21 cellular contexts compared by ENCODE assay signal in the genomic region with DNA sequence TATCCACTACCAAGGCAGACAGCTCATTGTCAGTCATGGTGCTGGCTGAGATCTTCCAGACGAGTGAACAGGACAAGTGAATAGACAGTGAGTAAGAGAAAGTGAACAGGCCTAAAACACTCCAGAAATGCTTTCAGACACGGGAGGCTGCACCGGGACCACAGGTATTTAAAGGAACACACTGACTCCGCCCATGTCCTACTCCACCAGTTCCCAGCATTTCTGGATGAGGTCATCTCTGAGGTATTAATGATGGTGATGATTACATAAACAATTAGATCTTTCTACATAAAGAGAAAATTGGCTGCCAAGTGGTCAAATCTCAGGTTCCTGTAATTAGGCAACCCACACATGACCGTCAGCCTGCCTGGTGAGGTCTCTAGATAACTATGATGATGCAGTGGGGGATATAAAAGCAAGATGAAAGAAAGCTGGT. TPM values are rescaled to one million over a fixed set of nuclear protein-coding genes. Genes with fewer than 3 reads are reported as not detected.
A peak's percentile ranks its signal among the peaks of the same experiment; 100 is the strongest.
DNase-seq lines count a peak whose midpoint lies in the region; ATAC-seq, FAIRE-seq and TF ChIP-seq lines count a peak whose summit lies in the region.
"Had no signal": no experiment of that assay in that cellular context is flagged by ENCODE, and none has a peak within 500 bp of the region (broad histone marks: within the 10 kb centered on the region; RNA-seq: fewer than 3 reads in every experiment).

A gene (minus strand): TSS at position 141 of the 436 bp plus-strand sequence. CDS start 104 bp downstream, at position 37.

- H3K36me3 ChIP-seq in kidney epithelial cell (ENCODE audit: control insufficient read depth, insufficient read depth, low read length) = no peaks in the 10 kb centered on the region
- H3K36me3 ChIP-seq: prostate gland had no signal

- ATAC-seq in Right ventricle myocardium superior (ENCODE audit: poor library complexity) = no peak
- ATAC-seq: GM12878 had no signal

- TF ChIP-seq POLR2A in GM12891 (IDR thresholded peaks at IDR 0.05; ENCODE audit: low read depth, low read length) = no peak
- no peak for TF ChIP-seq POLR2A in erythroblast (IDR thresholded peaks at IDR 0.05; ENCODE audit: low read length)

- no peak for FAIRE-seq in GM12891 (lab: Jason Lieb, UNC)
- FAIRE-seq: GM12878, TTC549 had no signal

- DNase-seq in AG08396 (ENCODE audit: low spot score) (peak; percentile 14), HT-29 (ENCODE audit: low spot score) (peak; percentile 54), astrocyte of the spinal cord (ENCODE audit: low read depth, low spot score) (peak; percentile 83), kidney epithelial cell (ENCODE audit: low read depth) (peak; percentile 98), GM12891 (ENCODE audit: insufficient read length, low spot score) (no peak), Right ventricle myocardium superior (no peak), erythroblast (lab: John Stamatoyannopoulos, UW) (no peak)
- DNase-seq in activated CD8-positive, alpha-beta memory T cell treated with anti-CD3 and anti-CD28 coated beads, Interleukin-2, amount 50 U/mL, for 48 hours = no peak
- DNase-seq: activated naive CD4-positive, alpha-beta T cell treated with anti-CD3 and anti-CD28 coated beads for 36 hours; AML-193; Kasumi-1; NCI-H1930; NCI-H774 had no signal

- intact Hi-C loops in Right ventricle myocardium superior (cut with DNase I) = loop anchor here (10.0 kb wide), 1 partner anchor 178 kb away; no protein-coding TSS in a partner anchor

- TF ChIP-seq CTCF in astrocyte of the spinal cord (IDR thresholded peaks at IDR 0.05; ENCODE audit: low read depth, low read length) (no peak), kidney epithelial cell (IDR thresholded peaks at IDR 0.05; ENCODE audit: insufficient read depth, low read length, poor library complexity, severe bottlenecking) (no peak)

- H3K4me3 ChIP-seq in astrocyte of the spinal cord (ENCODE audit: low read depth, low read length) (no peak within 1 kb of the TSS), kidney epithelial cell (ENCODE audit: low read depth, low read length) (no peak within 1 kb of the TSS)
- H3K4me3 ChIP-seq: GM12878, prostate gland had no signal

- in situ Hi-C loops in astrocyte of the spinal cord (cut with HindIII; ENCODE audit: low sequenced_read_pairs) = loop anchor here (25.0 kb wide), 1 partner anchor 980 kb away; a partner anchor contains a TSS

- no peaks in the 10 kb centered on the region for H3K27me3 ChIP-seq in kidney epithelial cell (ENCODE audit: control insufficient read depth, insufficient read depth, low read length)

TF ChIP-seq in GM12891, 5 proteins besides CTCF, POLR2A, EP300 and RAD21:
- no peak for TF ChIP-seq POU2F2 (IDR thresholded peaks at IDR 0.05; ENCODE audit: low read depth, low read length)
- no peak for TF ChIP-seq SPI1 (IDR thresholded peaks at IDR 0.05; ENCODE audit: low read depth, low read length)
- no peak for TF ChIP-seq PAX5 (IDR thresholded peaks at IDR 0.05; ENCODE audit: insufficient read depth, low read length, severe bottlenecking)
- no peak for TF ChIP-seq POLR2AphosphoS5 (IDR thresholded peaks at IDR 0.05; ENCODE audit: low read depth, low read length)
- TF ChIP-seq TAF1 (IDR thresholded peaks at IDR 0.05; ENCODE audit: low read depth, low read length) = no peak

RNA-seq across cellular contexts. Expression of the gene that starts here (rescaled TPM):
- total RNA-seq in HT-29 (2014; rRNA removed; shearing (Covaris generic)) = 0.16 and 0.51 TPM in 2 replicates
- 1.3 and 1.5 TPM in 2 replicates for total RNA-seq in kidney epithelial cell
- polyA plus RNA-seq in GM12891 (2012; ENCODE audit: low read depth, missing spikeins) = 0.04 TPM
- not detected for total RNA-seq in Right ventricle myocardium superior
- total RNA-seq: activated CD8-positive, alpha-beta memory T cell treated with anti-CD3 and anti-CD28 coated beads for 36 hours; activated naive CD4-positive, alpha-beta T cell treated with anti-CD3 and anti-CD28 coated beads for 36 hours; cerebellum; mucosa of gallbladder; prostate gland; ureter had no signal
- polyA plus RNA-seq: esophagus had no signal

Comparison
In these comparisons a context has a peak if more than half of its experiments do, and no peak if none do; other contexts are left out.
1. Peak in DNase-seq in HT-29; RNA of the gene not detected or under 1 TPM.
2. DNase-seq: peak in AG08396 (single experiment), astrocyte of the spinal cord (single experiment) and kidney epithelial cell (single experiment); none in GM12891 (single experiment), Right ventricle myocardium superior (single experiment), erythroblast (0 of 2) and activated CD8-positive, alpha-beta memory T cell treated with anti-CD3 and anti-CD28 coated beads, Interleukin-2, amount 50 U/mL, for 48 hours (single experiment).